Comparison of ENCODE assay signal across 8 cellular contexts in genomic region chr7:40232242-40232929, GRCh38.
DNase-seq lines count a peak whose midpoint lies in the region; ATAC-seq and TF ChIP-seq lines count a peak whose summit lies in the region.

No MANE protein-coding gene starts in this region.

- intact Hi-C loops in activated CD4-positive, alpha-beta T cell treated with anti-CD3 and anti-CD28 coated beads, Interleukin-2, amount 10 ng/mL, durations not matched to agents 24 days and 14 days (cut with micrococcal nuclease) = loop anchor here (10.0 kb wide), 1 partner anchor 1472 kb away; the partner anchor contains the start of gene INHBA
- intact Hi-C loops in colonic mucosa (cut with DNase I) = no loop called here

- peak; percentile 52 for TF ChIP-seq CTCF in colonic mucosa (IDR thresholded peaks at IDR 0.05)

- ATAC-seq in HG03108 (IDR thresholded peaks at IDR 0.05; ENCODE audit: unreplicated experiment) (peak; percentile 42), HG03521 (IDR thresholded peaks at IDR 0.05; ENCODE audit: unreplicated experiment) (no peak), HG03135 (IDR thresholded peaks at IDR 0.05; ENCODE audit: unreplicated experiment) (no peak)

- H3K4me1 ChIP-seq in NT2/D1 (ENCODE audit: insufficient read depth, insufficient read length) = no peaks in the 10 kb centered on the region
- H3K4me1 ChIP-seq in colonic mucosa = no peaks in the 10 kb centered on the region

- H3K9ac ChIP-seq in NT2/D1 (ENCODE audit: insufficient read length, low read depth) (no peak overlapping the region), colonic mucosa (ENCODE audit: low read depth in 2 of 2, low read length in 2 of 2) (no peak overlapping the region)

- H3K9me3 ChIP-seq in NT2/D1 (ENCODE audit: insufficient read depth, low read length) (no peaks in the 10 kb centered on the region), colonic mucosa (no peaks in the 10 kb centered on the region)

- no peaks in the 10 kb centered on the region for H3K36me3 Mint-ChIP-seq in activated CD4-positive, alpha-beta T cell treated with anti-CD3 and anti-CD28 coated beads, Interleukin-2, amount 10 ng/mL, durations not matched to agents 24 days and 14 days (ENCODE audit: low read depth)

- no peak overlapping the region for H3K27ac Mint-ChIP-seq in activated CD4-positive, alpha-beta T cell treated with anti-CD3 and anti-CD28 coated beads, Interleukin-2, amount 10 ng/mL, durations not matched to agents 24 days and 14 days

- H3K27me3 ChIP-seq in NT2/D1 (ENCODE audit: insufficient read depth, insufficient read length) = no peaks in the 10 kb centered on the region
- no peaks in the 10 kb centered on the region for H3K27me3 ChIP-seq in colonic mucosa

- H3K4me3 Mint-ChIP-seq in activated CD4-positive, alpha-beta T cell treated with anti-CD3 and anti-CD28 coated beads, Interleukin-2, amount 10 ng/mL, durations not matched to agents 24 days and 14 days = no peak overlapping the region

- no peaks in the 10 kb centered on the region for H3K9me3 Mint-ChIP-seq in activated CD4-positive, alpha-beta T cell treated with anti-CD3 and anti-CD28 coated beads, Interleukin-2, amount 10 ng/mL, durations not matched to agents 24 days and 14 days

- no peak overlapping the region for H3K27ac ChIP-seq in colonic mucosa

- no peaks in the 10 kb centered on the region for H3K27me3 Mint-ChIP-seq in activated CD4-positive, alpha-beta T cell treated with anti-CD3 and anti-CD28 coated beads, Interleukin-2, amount 10 ng/mL, durations not matched to agents 24 days and 14 days

- H3K4me3 ChIP-seq in NT2/D1 (ENCODE audit: insufficient read length, low read depth) (no peak overlapping the region), colonic mucosa (no peak overlapping the region)

- peak; percentile 61 for DNase-seq in activated CD4-positive, alpha-beta T cell treated with anti-CD3 and anti-CD28 coated beads, Interleukin-2, amount 10 ng/mL, durations not matched to agents 24 days and 14 days
- DNase-seq in activated CD4-positive, alpha-beta T cell treated with anti-CD3 and anti-CD28 coated beads for 4 hours = no peak
- peak; percentile 38 for DNase-seq in NT2/D1 (ENCODE audit: low read depth, low spot score)
- DNase-seq in colonic mucosa = peak; percentile 41
- peak; percentile 81 for DNase-seq in myocyte (ENCODE audit: low read depth)

- no peaks in the 10 kb centered on the region for H3K4me1 Mint-ChIP-seq in activated CD4-positive, alpha-beta T cell treated with anti-CD3 and anti-CD28 coated beads, Interleukin-2, amount 10 ng/mL, durations not matched to agents 24 days and 14 days

- H3K36me3 ChIP-seq in NT2/D1 (ENCODE audit: insufficient read depth, insufficient read length, low read length) = no peaks in the 10 kb centered on the region
- no peaks in the 10 kb centered on the region for H3K36me3 ChIP-seq in colonic mucosa

Comparison
In these comparisons a context has a peak if more than half of its experiments do, and no peak if none do; other contexts are left out.
1. DNase-seq: peak in activated CD4-positive, alpha-beta T cell treated with anti-CD3 and anti-CD28 coated beads, Interleukin-2, amount 10 ng/mL, durations not matched to agents 24 days and 14 days (single experiment), NT2/D1 (single experiment), colonic mucosa (single experiment) and myocyte (single experiment); none in activated CD4-positive, alpha-beta T cell treated with anti-CD3 and anti-CD28 coated beads for 4 hours (0 of 2).